1 cellular context compared by ENCODE assay signal in genomic region chr14:75661499-75661814, GRCh38.
TF ChIP-seq lines count a peak whose summit lies in the region.

No MANE protein-coding gene starts in this region.

TF ChIP-seq in H1, 55 proteins besides CTCF, POLR2A, EP300 and RAD21:
- TF ChIP-seq CBX5 (IDR thresholded peaks at IDR 0.05; ENCODE audit: low read depth, low read length) (no peak), RBBP5 (IDR thresholded peaks at IDR 0.05; ENCODE audit: borderline replicate concordance, low read depth, low read length) (0 out of 2 replicates have a peak, but pooled peaks have one; percentile 7), PHF8 (conservative IDR thresholded peaks at IDR 0.05; ENCODE audit: low read depth, low read length) (peak; percentile 53), ASH2L (IDR thresholded peaks at IDR 0.05; ENCODE audit: low read length) (peak; percentile 30), FOSL1 (IDR thresholded peaks at IDR 0.05; ENCODE audit: insufficient read depth, low read depth, low read length) (no peak)
